Comparison of ENCODE assay signal across 8 cellular contexts in the genomic region with DNA sequence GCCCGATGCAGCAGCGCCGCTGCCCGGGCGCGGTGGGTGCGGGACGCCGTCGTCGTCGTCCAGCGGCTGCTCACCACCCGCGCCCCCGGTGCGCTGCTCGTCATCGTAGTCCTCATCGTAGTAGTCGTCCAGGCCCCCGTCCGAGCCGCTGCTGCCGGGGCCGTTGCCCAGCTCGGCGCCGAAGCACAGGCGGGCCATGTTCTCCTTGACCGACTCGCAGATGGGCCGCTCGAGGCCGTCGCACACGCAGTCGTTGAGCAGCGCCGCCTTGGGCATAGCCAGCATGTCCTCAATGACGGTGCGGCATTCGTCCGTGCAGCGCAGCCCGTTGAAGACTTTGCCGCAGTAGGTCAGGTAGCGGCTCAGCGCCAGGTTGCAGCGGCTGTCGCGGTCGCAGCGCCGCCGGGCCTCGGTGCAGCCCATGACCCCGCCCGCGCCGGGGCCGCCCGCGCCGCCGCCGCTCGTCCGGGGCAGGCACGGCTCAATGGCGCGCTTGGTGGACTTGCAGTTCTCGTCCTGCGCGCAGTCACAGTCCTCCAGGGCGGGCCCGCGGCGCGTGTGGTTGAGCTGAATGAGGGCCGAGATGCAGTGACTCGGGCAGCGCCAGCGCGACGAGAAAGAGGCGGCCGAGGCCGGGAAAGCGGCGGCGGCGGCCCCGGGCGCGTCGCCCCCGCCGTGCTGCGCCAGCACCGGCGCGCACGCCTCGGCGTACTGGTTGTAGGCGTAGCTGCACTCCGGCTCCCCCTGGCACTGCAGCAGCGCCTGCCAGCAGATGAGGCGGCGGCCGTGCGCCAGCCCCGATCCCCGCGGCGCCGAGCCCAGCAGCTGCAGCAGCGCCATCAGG. TPM values are rescaled to one million over a fixed set of nuclear protein-coding genes. Genes with fewer than 3 reads are reported as not detected.
DNase-seq lines count a peak whose midpoint lies in the region; ATAC-seq, FAIRE-seq and TF ChIP-seq lines count a peak whose summit lies in the region.

No MANE protein-coding gene starts in this region.

- no peak for TF ChIP-seq CTCF in BE2C (IDR thresholded peaks at IDR 0.05; ENCODE audit: low read depth, low read length)
- TF ChIP-seq CTCF in GM12878 (IDR thresholded peaks at IDR 0.05 in 2 of 3, conservative IDR thresholded peaks at IDR 0.05 in 1 of 3; ENCODE audit: control insufficient read depth in 2 of 3, extremely low read depth in 1 of 3, insufficient read depth in 1 of 3, low read depth in 3 of 3, low read length in 3 of 3) = no peak
- TF ChIP-seq CTCF in gastrocnemius medialis (IDR thresholded peaks at IDR 0.05 in 4 of 5, conservative IDR thresholded peaks at IDR 0.05 in 1 of 5) = peak in 2 of 5 experiments; percentile 9 to 12

- FAIRE-seq in HTR-8/SVneo (lab: Jason Lieb, UNC) (no peak), GM12878 (lab: Jason Lieb, UNC) (no peak)

- ATAC-seq in GM19455 (IDR thresholded peaks at IDR 0.05; ENCODE audit: unreplicated experiment) (peak; percentile 45), GM12878 (peak; percentile 52), gastrocnemius medialis (peak; percentile 49 to 54)

- no peaks in the 10 kb centered on the region for H3K36me3 ChIP-seq in BE2C
- no peaks in the 10 kb centered on the region for H3K36me3 ChIP-seq in GM12878 (ENCODE audit: control insufficient read depth in 2 of 2, insufficient read depth in 2 of 2, low read length in 1 of 2)
- no peaks in the 10 kb centered on the region; the same call in 1 of the 2 replicates for H3K36me3 ChIP-seq in iPS DF 6.9 (ENCODE audit: control insufficient read depth, insufficient read depth, low read length)
- no peaks in the 10 kb centered on the region for H3K36me3 ChIP-seq in gastrocnemius medialis

- intact Hi-C loops in GM12878 (cut with micrococcal nuclease; ENCODE audit: unreplicated experiment) (loop anchor here (10.0 kb wide), 2 partner anchors 379 to 511 kb away; no protein-coding TSS in a partner anchor), gastrocnemius medialis (cut with DNase I; ENCODE audit: low total_unique reads) (loop anchor here (10.0 kb wide), 1 partner anchor 379 kb away; no protein-coding TSS in a partner anchor)

- H3K4me3 ChIP-seq in BE2C (ENCODE audit: low read depth, low read length) = peak overlapping the region; percentile 71
- no peak overlapping the region; the same call in 1 of the 2 replicates for H3K4me3 ChIP-seq in GM12878
- peak overlapping the region; percentile 39; the same call in 1 of the 2 replicates for H3K4me3 ChIP-seq in iPS DF 6.9 (ENCODE audit: low read length)
- peak overlapping the region; percentile 77 to 96 (median 80) for H3K4me3 ChIP-seq in gastrocnemius medialis

- CTCF ChIA-PET in GM12878 (lab: Yijun Ruan, JAX) = no interaction called here

- in situ Hi-C loops in GM12878 (cut with MboI) = no loop called here
- in situ Hi-C loops in gastrocnemius medialis (cut with MboI; ENCODE audit: low sequenced_read_pairs in 4 of 4) = loop anchor here in 1 of 4 donors (25.0 kb wide), 1 partner anchor 459 kb away; no protein-coding TSS in a partner anchor

- BruUV-seq in GM12878 (replicated peaks; lab: Mats Ljungman, UMichigan) = no TSS peak

- no peak for TF ChIP-seq RAD21 in GM12878 (IDR thresholded peaks at IDR 0.05; ENCODE audit: insufficient read depth, low read depth, low read length)

- no peaks in the 10 kb centered on the region for H3K79me2 ChIP-seq in GM12878 (ENCODE audit: control insufficient read depth, insufficient read depth, low read length)

- 10% methylated on average over 75 of the region's 119 CpGs for WGBS in GM12878 (ENCODE audit: insufficient coverage, insufficient replicate concordance, low lambda C conversion rate, missing lambda C conversion rate)
- no CpG with 5 or more reads among the region's 119 CpGs for WGBS in iPS DF 6.9 (ENCODE audit: insufficient coverage, insufficient read length)

- no peak overlapping the region for H3K27ac ChIP-seq in GM12878 (ENCODE audit: control insufficient read depth, insufficient read depth)
- no peak overlapping the region for H3K27ac ChIP-seq in iPS DF 6.9 (ENCODE audit: low read length)
- peak overlapping the region; percentile 80 to 92 (median 84) for H3K27ac ChIP-seq in gastrocnemius medialis

- SMC1A ChIA-PET in GM12878 (lab: Charles Lee; ENCODE audit: uncharacterized antibody, unreplicated experiment) = no interaction called here

- H4K20me1 ChIP-seq in GM12878 (ENCODE audit: control insufficient read depth, insufficient read depth) = no peaks in the 10 kb centered on the region

- H3K9ac ChIP-seq in GM12878 (ENCODE audit: control insufficient read depth, insufficient read depth, low read length) = no peak overlapping the region

- TF ChIP-seq POLR2A in GM12878 (IDR thresholded peaks at IDR 0.05; ENCODE audit: low read depth, low read length) = no peak
- TF ChIP-seq POLR2A in gastrocnemius medialis (IDR thresholded peaks at IDR 0.05) = peak; percentile 52 to 60

- H2AFZ ChIP-seq in GM12878 (ENCODE audit: control insufficient read depth, low read depth, low read length) = peak overlapping the region; percentile 23; the same call in 1 of the 2 replicates

- peaks cover 51% of the 10 kb centered on the region for H3K27me3 ChIP-seq in BE2C
- peaks cover 6 to 9% of the 10 kb centered on the region in 2 experiments for H3K27me3 ChIP-seq in GM12878 (replicated peaks in 1 of 2; ENCODE audit: control insufficient read depth in 2 of 2, insufficient read depth in 2 of 2, low read length in 1 of 2)
- H3K27me3 ChIP-seq in iPS DF 6.9 (ENCODE audit: control insufficient read depth, insufficient read depth, low read length) = peaks cover 17% of the 10 kb centered on the region; the same call in 1 of the 2 replicates
- peaks cover 5 to 26% (median 7%) of the 10 kb centered on the region in 3 donors for H3K27me3 ChIP-seq in gastrocnemius medialis

- H3K4me1 ChIP-seq in BE2C (no peaks in the 10 kb centered on the region), GM12878 (ENCODE audit: control insufficient read depth, insufficient read depth, low read length) (no peaks in the 10 kb centered on the region), iPS DF 6.9 (ENCODE audit: control insufficient read depth, insufficient read depth, low read length) (peaks cover 1% of the 10 kb centered on the region; the same call in 1 of the 2 replicates), gastrocnemius medialis (peaks cover 16 to 18% of the 10 kb centered on the region in 2 donors)

- no peak for TF ChIP-seq EP300 in GM12878 (IDR thresholded peaks at IDR 0.05; ENCODE audit: borderline replicate concordance in 1 of 2, control insufficient read depth in 1 of 2, low read depth in 2 of 2, low read length in 2 of 2)

- POLR2A ChIA-PET in GM12878 (lab: Charles Lee) = no interaction called here

- H3K4me2 ChIP-seq in GM12878 (ENCODE audit: control insufficient read depth, insufficient read depth) = peak overlapping the region; percentile 87

- RAD21 ChIA-PET in GM12878 (lab: Charles Lee; ENCODE audit: unreplicated experiment) = no interaction called here

- peak; percentile 83 for DNase-seq in BE2C
- DNase-seq in HTR-8/SVneo (ENCODE audit: insufficient read length, low spot score) = peak; percentile 20
- DNase-seq in T1000 (lab: John Stamatoyannopoulos, UW) = peak; percentile 54
- no peak for DNase-seq in GM12878 (ENCODE audit: low read depth, low spot score)
- DNase-seq in iPS DF 6.9 (ENCODE audit: low read depth, low spot score) = no peak
- DNase-seq in gastrocnemius medialis = peak; percentile 38 to 72
- no peak for DNase-seq in cortex of kidney (lab: John Stamatoyannopoulos, UW)

- H3K9me3 ChIP-seq in BE2C (no peaks in the 10 kb centered on the region), GM12878 (replicated peaks; ENCODE audit: control insufficient read depth, insufficient read depth, low read length) (no peaks in the 10 kb centered on the region), iPS DF 6.9 (ENCODE audit: control insufficient read depth, insufficient read depth, low read length) (no peaks in the 10 kb centered on the region), gastrocnemius medialis (no peaks in the 10 kb centered on the region)

TF ChIP-seq in GM12878, 131 proteins besides CTCF, POLR2A, EP300 and RAD21:
- no peak for TF ChIP-seq NBN (IDR thresholded peaks at IDR 0.05)
- TF ChIP-seq FOXK2 (IDR thresholded peaks at IDR 0.05) = no peak
- peak; percentile 77 for TF ChIP-seq HDAC6 (IDR thresholded peaks at IDR 0.05; ENCODE audit: unreplicated experiment)
TF ChIP-seq in GM12878: peak in this region for 1.

RNA-seq across cellular contexts. Expression of a gene that starts 1.2 kb away (rescaled TPM):
- 0.51 TPM for polyA plus RNA-seq in BE2C (2012; ENCODE audit: insufficient read depth, insufficient read length, low read depth)
- not detected in 2 replicates for total RNA-seq in GM12878 (2013; cell fraction: nucleolus; rRNA removed)
- not detected in 2 replicates for total RNA-seq in GM12878 (2014; rRNA removed)
- not detected in 2 replicates for total RNA-seq in GM12878 (2014; rRNA removed; fragmentation: Illumina TruSeq; extraction: Trizol)
- not detected in 2 replicates for total RNA-seq in GM12878 (2021)
- not detected for polyA plus RNA-seq in GM12878 (2011; ENCODE audit: low read depth)
- polyA plus RNA-seq in GM12878 (2011; rRNA removed) = not detected in 2 replicates
- not detected in 2 replicates for polyA plus RNA-seq in GM12878 (2011; cell fraction: cytosol; rRNA removed)
- not detected in 2 replicates for polyA plus RNA-seq in GM12878 (2011; cell fraction: nucleus; rRNA removed)
- polyA plus RNA-seq in GM12878 (2012) = not detected in 2 replicates
- not detected in 2 replicates for polyA plus RNA-seq in GM12878 (2014; fragmentation: Illumina TruSeq; extraction: Trizol)
- not detected for polyA plus RNA-seq in GM12878 (2014; fragmentation: Nextera tagmentation; extraction: Ambion mirVana)
- not detected in 2 replicates for polyA plus RNA-seq in GM12878 (2014; rRNA removed)
- polyA plus RNA-seq in GM12878 (2016; fragmentation: Nextera tagmentation; extraction: Ambion mirVana) = not detected
- polyA minus RNA-seq in GM12878 (2011; rRNA and poly(A)+ RNA removed) = not detected in 2 replicates
- 1.1 and 1.7 TPM in 2 replicates for polyA minus RNA-seq in GM12878 (2011; cell fraction: cytosol; rRNA and poly(A)+ RNA removed)
- polyA minus RNA-seq in GM12878 (2011; cell fraction: nucleus; rRNA and poly(A)+ RNA removed) = not detected in 2 replicates
- total RNA-seq in gastrocnemius medialis = 10 to 100 TPM; 15.6 to 50.4 (median 29.0) TPM

Comparison
In these comparisons a context has a peak if more than half of its experiments do, and no peak if none do; other contexts are left out.
1. DNase-seq: peak in BE2C (single experiment), HTR-8/SVneo (single experiment), T1000 (single experiment) and gastrocnemius medialis (2 of 2); none in GM12878 (single experiment), iPS DF 6.9 (single experiment) and cortex of kidney (single experiment).
2. H3K27ac ChIP-seq: peak in gastrocnemius medialis (4 of 4); none in GM12878 (single experiment) and iPS DF 6.9 (single experiment).
3. RNA of a gene that starts 1.2 kb away (total RNA-seq): 15.6 to 50.4 TPM in gastrocnemius medialis; not detected in GM12878; every median in the first group is over 10 times any median in the second.
4. Peak in every context shown above with its lines, with median percentiles within 50 percentile points of each other: ATAC-seq.